In genomic region chr12:116578051-116578450, GRCh38 we compare ENCODE assay signal across 35 cellular contexts. TPM values are rescaled to one million over a fixed set of nuclear protein-coding genes. Genes with fewer than 3 reads are reported as not detected.
"Had no signal": no experiment of that assay in that cellular context is flagged by ENCODE, and none has a peak within 500 bp of the region (broad histone marks: within the 10 kb centered on the region; RNA-seq: fewer than 3 reads in every experiment).

No MANE protein-coding gene starts in this region.

- H3K27ac Mint-ChIP-seq: activated CD4-positive, alpha-beta memory T cell treated with anti-CD3 and anti-CD28 coated beads, Interleukin-2, amount 10 ng/mL, durations not matched to agents 7 days and 5 days; activated CD4-positive, alpha-beta T cell treated with anti-CD3 and anti-CD28 coated beads, Interleukin-2, amount 10 ng/mL, durations not matched to agents 24 days and 14 days; activated CD8-positive, alpha-beta memory T cell treated with anti-CD3 and anti-CD28 coated beads, Interleukin-2, amount 10 ng/mL, durations not matched to agents 7 days and 5 days; activated CD8-positive, alpha-beta T cell treated with anti-CD3 and anti-CD28 coated beads, Interleukin-2, amount 10 ng/mL, durations not matched to agents 7 days and 5 days; activated naive CD4-positive, alpha-beta T cell treated with anti-CD3 and anti-CD28 coated beads, Interleukin-2, amount 10 ng/mL, durations not matched to agents 7 days and 5 days; activated naive CD4-positive, alpha-beta T cell treated with anti-CD3 and anti-CD28 coated beads, Interleukin-2, amount 50 U/mL, for 24 hours; activated naive CD8-positive, alpha-beta T cell; activated naive CD8-positive, alpha-beta T cell treated with anti-CD3 and anti-CD28 coated beads, Interleukin-2, amount 10 ng/mL, durations not matched to agents 7 days and 5 days; activated naive CD8-positive, alpha-beta T cell treated with anti-CD3 and anti-CD28 coated beads, Interleukin-2, amount 50 U/mL, for 24 hours; activated T-cell treated with anti-CD3 and anti-CD28 coated beads, Interleukin-2, amount 50 U/mL, for 24 hours; activated T-helper 2 cell treated with anti-CD3 and anti-CD28 coated beads, Interferon-gamma antibody, Interleukin-2, Interleukin-4, amounts not matched to agents 10 μg/mL and 5 μg/mL and 100 μg/mL, durations not matched to agents 14 hours and 24 hours and 36 hours; brain; T-helper 1 cell treated with Interleukin-12 subunit alpha and Interleukin-12 subunit beta and Interleukin-4 antibody, amounts not matched to agents 30 μg/mL and 1 μg/mL, for 36 hours had no signal

- H3K27ac ChIP-seq: ascending aorta, cardiac muscle cell, VCaP had no signal

- H3K36me3 ChIP-seq: ascending aorta, cardiac muscle cell had no signal

- H3K4me3 Mint-ChIP-seq: activated CD4-positive, alpha-beta memory T cell treated with anti-CD3 and anti-CD28 coated beads, Interleukin-2, amount 10 ng/mL, durations not matched to agents 7 days and 5 days; activated CD4-positive, alpha-beta T cell treated with anti-CD3 and anti-CD28 coated beads, Interleukin-2, amount 10 ng/mL, durations not matched to agents 24 days and 14 days; activated CD8-positive, alpha-beta memory T cell treated with anti-CD3 and anti-CD28 coated beads, Interleukin-2, amount 10 ng/mL, durations not matched to agents 7 days and 5 days; activated CD8-positive, alpha-beta T cell treated with anti-CD3 and anti-CD28 coated beads, Interleukin-2, amount 10 ng/mL, durations not matched to agents 7 days and 5 days; activated naive CD4-positive, alpha-beta T cell treated with anti-CD3 and anti-CD28 coated beads, Interleukin-2, amount 10 ng/mL, durations not matched to agents 7 days and 5 days; activated naive CD4-positive, alpha-beta T cell treated with anti-CD3 and anti-CD28 coated beads, Interleukin-2, amount 50 U/mL, for 24 hours; activated naive CD8-positive, alpha-beta T cell; activated naive CD8-positive, alpha-beta T cell treated with anti-CD3 and anti-CD28 coated beads, Interleukin-2, amount 10 ng/mL, durations not matched to agents 7 days and 5 days; activated naive CD8-positive, alpha-beta T cell treated with anti-CD3 and anti-CD28 coated beads, Interleukin-2, amount 50 U/mL, for 24 hours; activated T-cell treated with anti-CD3 and anti-CD28 coated beads, Interleukin-2, amount 50 U/mL, for 24 hours; brain; central memory CD8-positive, alpha-beta T cell; T-helper 1 cell treated with Interleukin-12 subunit alpha and Interleukin-12 subunit beta and Interleukin-4 antibody, amounts not matched to agents 30 μg/mL and 1 μg/mL, for 36 hours had no signal

- H3K27me3 Mint-ChIP-seq: activated naive CD4-positive, alpha-beta T cell treated with anti-CD3 and anti-CD28 coated beads, Interleukin-2, amount 50 U/mL, for 24 hours; activated naive CD8-positive, alpha-beta T cell; activated naive CD8-positive, alpha-beta T cell treated with anti-CD3 and anti-CD28 coated beads, Interleukin-2, amount 50 U/mL, for 24 hours; activated T-cell treated with anti-CD3 and anti-CD28 coated beads, Interleukin-2, amount 50 U/mL, for 24 hours; central memory CD8-positive, alpha-beta T cell had no signal

- H3K9me3 Mint-ChIP-seq: activated CD4-positive, alpha-beta memory T cell treated with anti-CD3 and anti-CD28 coated beads, Interleukin-2, amount 10 ng/mL, durations not matched to agents 7 days and 5 days; activated naive CD4-positive, alpha-beta T cell treated with anti-CD3 and anti-CD28 coated beads, Interleukin-2, amount 50 U/mL, for 24 hours; activated naive CD8-positive, alpha-beta T cell treated with anti-CD3 and anti-CD28 coated beads, Interleukin-2, amount 50 U/mL, for 24 hours; activated T-cell treated with anti-CD3 and anti-CD28 coated beads, Interleukin-2, amount 50 U/mL, for 24 hours; activated T-helper 2 cell treated with anti-CD3 and anti-CD28 coated beads, Interferon-gamma antibody, Interleukin-2, Interleukin-4, amounts not matched to agents 10 μg/mL and 5 μg/mL and 100 μg/mL, durations not matched to agents 14 hours and 24 hours and 36 hours; central memory CD8-positive, alpha-beta T cell; T-helper 1 cell treated with Interleukin-12 subunit alpha and Interleukin-12 subunit beta and Interleukin-4 antibody, amounts not matched to agents 30 μg/mL and 1 μg/mL, for 36 hours had no signal

- H3K36me3 Mint-ChIP-seq: activated CD8-positive, alpha-beta memory T cell treated with anti-CD3 and anti-CD28 coated beads, Interleukin-2, amount 10 ng/mL, durations not matched to agents 7 days and 5 days; activated naive CD4-positive, alpha-beta T cell treated with anti-CD3 and anti-CD28 coated beads, Interleukin-2, amount 50 U/mL, for 24 hours; activated naive CD8-positive, alpha-beta T cell; activated naive CD8-positive, alpha-beta T cell treated with anti-CD3 and anti-CD28 coated beads, Interleukin-2, amount 10 ng/mL, durations not matched to agents 7 days and 5 days had no signal

- FAIRE-seq: bronchial epithelial cell, TTC549 had no signal

- H3K9me3 ChIP-seq: ascending aorta had no signal

- ATAC-seq: activated CD4-positive, CD25-positive, alpha-beta regulatory T cell treated with anti-CD3 and anti-CD28 coated beads, Interleukin-2, amount 50 U/mL, for 24 hours; activated CD8-positive, alpha-beta memory T cell treated with anti-CD3 and anti-CD28 coated beads, Interleukin-2, amount 10 ng/mL, durations not matched to agents 7 days and 5 days; activated CD8-positive, alpha-beta T cell treated with anti-CD3 and anti-CD28 coated beads, Interleukin-2, amount 10 ng/mL, durations not matched to agents 7 days and 5 days; activated naive CD8-positive, alpha-beta T cell treated with anti-CD3 and anti-CD28 coated beads, Interleukin-2, amount 50 U/mL, for 24 hours had no signal

- H3K4me1 Mint-ChIP-seq: activated CD4-positive, alpha-beta memory T cell treated with anti-CD3 and anti-CD28 coated beads, Interleukin-2, amount 10 ng/mL, durations not matched to agents 7 days and 5 days; activated CD8-positive, alpha-beta memory T cell treated with anti-CD3 and anti-CD28 coated beads, Interleukin-2, amount 10 ng/mL, durations not matched to agents 7 days and 5 days; activated naive CD4-positive, alpha-beta T cell treated with anti-CD3 and anti-CD28 coated beads, Interleukin-2, amount 50 U/mL, for 24 hours; activated naive CD8-positive, alpha-beta T cell treated with anti-CD3 and anti-CD28 coated beads, Interleukin-2, amount 10 ng/mL, durations not matched to agents 7 days and 5 days; activated naive CD8-positive, alpha-beta T cell treated with anti-CD3 and anti-CD28 coated beads, Interleukin-2, amount 50 U/mL, for 24 hours; central memory CD8-positive, alpha-beta T cell had no signal

- H3K27me3 ChIP-seq: ascending aorta, cardiac muscle cell had no signal

- H3K4me3 ChIP-seq: ascending aorta, cardiac muscle cell had no signal

- DNase-seq: activated CD4-positive, alpha-beta memory T cell treated with anti-CD3 and anti-CD28 coated beads, Interleukin-2, amount 10 ng/mL, durations not matched to agents 7 days and 5 days; activated CD4-positive, alpha-beta T cell treated with anti-CD3 and anti-CD28 coated beads for 4 hours; activated CD4-positive, alpha-beta T cell treated with anti-CD3 and anti-CD28 coated beads, Interleukin-2, amount 10 ng/mL, durations not matched to agents 24 days and 14 days; activated CD4-positive, alpha-beta T cell treated with anti-CD3 and anti-CD28 coated beads, Interleukin-2, amount 50 U/mL, for 48 hours; activated CD4-positive, CD25-positive, alpha-beta regulatory T cell; activated CD8-positive, alpha-beta memory T cell treated with anti-CD3 and anti-CD28 coated beads for 24 hours; activated CD8-positive, alpha-beta memory T cell treated with anti-CD3 and anti-CD28 coated beads, Interleukin-2, amount 10 ng/mL, durations not matched to agents 7 days and 5 days; activated CD8-positive, alpha-beta memory T cell treated with anti-CD3 and anti-CD28 coated beads, Interleukin-2, amount 50 U/mL, for 48 hours; activated CD8-positive, alpha-beta T cell treated with anti-CD3 and anti-CD28 coated beads, Interleukin-2, amount 10 ng/mL, durations not matched to agents 7 days and 5 days; activated effector memory CD4-positive, alpha-beta T cell treated with Interleukin-2 at 50 U/mL for 16 hours; activated gamma-delta T cell; activated naive CD4-positive, alpha-beta T cell treated with anti-CD3 and anti-CD28 coated beads, Interleukin-2, amount 10 ng/mL, durations not matched to agents 7 days and 5 days; activated naive CD4-positive, alpha-beta T cell treated with Interleukin-2 at 50 U/mL for 16 hours; activated naive CD8-positive, alpha-beta T cell treated with anti-CD3 and anti-CD28 coated beads, Interleukin-2, amount 10 ng/mL, durations not matched to agents 7 days and 5 days; activated naive CD8-positive, alpha-beta T cell treated with anti-CD3 and anti-CD28 coated beads, Interleukin-2, amount 50 U/mL, for 24 hours; activated T-cell treated with anti-CD3 and anti-CD28 coated beads, Interleukin-2, amount 50 U/mL, for 24 hours; activated T-cell treated with anti-CD3 and anti-CD28 coated beads, Interleukin-2, amount 50 U/mL, for 48 hours; amygdala; anterior cingulate cortex; caudate nucleus; cerebellar nuclear complex; T-helper 1 cell; T-helper 9 cell had no signal

RNA-seq across cellular contexts. Expression of gene MAP1LC3B2, which starts 18.9 kb away (rescaled TPM):
- total RNA-seq: ascending aorta had no signal
